Comparison of ENCODE assay signal across 8 cellular contexts in the genomic region with DNA sequence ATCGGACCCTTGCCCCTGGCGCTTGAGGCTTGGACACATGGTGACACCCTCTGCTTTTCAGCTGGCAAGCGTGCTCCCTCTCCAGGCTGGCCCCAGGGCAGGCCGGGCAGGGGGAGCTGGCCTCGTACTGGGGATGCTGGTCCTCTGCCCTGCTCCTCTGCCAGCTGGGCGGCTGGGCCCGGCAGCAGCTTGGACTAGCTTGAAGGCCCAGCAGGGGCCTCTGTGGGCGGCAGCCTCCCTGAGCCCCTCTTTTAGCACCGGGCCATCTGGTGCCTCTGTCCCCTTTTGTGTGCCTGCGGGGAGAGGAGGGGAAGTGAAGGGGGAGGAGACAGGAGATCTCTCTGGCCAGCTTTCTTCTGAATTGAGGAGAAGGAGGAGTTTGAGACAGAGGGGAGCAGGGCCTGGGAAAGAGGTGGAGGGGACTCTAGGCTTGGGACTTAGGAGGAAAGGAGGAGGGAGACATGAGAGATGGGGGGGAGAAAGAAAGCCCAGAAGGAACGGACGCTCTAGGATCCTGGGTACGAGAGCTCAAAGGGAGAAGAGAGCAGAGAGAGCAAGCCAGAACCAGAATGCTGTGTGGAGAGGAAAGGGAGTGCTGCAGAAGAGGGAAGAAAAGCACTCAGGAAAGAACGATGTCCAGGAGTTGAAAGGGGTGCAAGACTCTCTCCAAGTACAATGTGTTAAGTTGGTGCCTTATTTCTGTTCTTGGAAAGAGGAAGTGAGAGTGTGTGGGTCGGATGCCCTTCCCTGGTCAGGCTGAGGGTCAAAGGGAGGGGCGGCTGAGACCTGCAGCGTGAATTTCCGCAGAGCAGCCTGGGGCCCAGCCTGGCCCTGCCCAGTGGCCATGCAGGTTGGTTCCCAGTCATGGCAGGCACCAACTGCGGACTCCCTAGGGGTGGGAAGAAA. TPM values are rescaled to one million over a fixed set of nuclear protein-coding genes. Genes with fewer than 3 reads are reported as not detected.
DNase-seq lines count a peak whose midpoint lies in the region; ATAC-seq and TF ChIP-seq lines count a peak whose summit lies in the region.

No MANE protein-coding gene starts in this region.

- peak overlapping the region; percentile 57 for H3K9ac ChIP-seq in Loucy (ENCODE audit: low read depth, low read length, poor library complexity, severe bottlenecking)
- H3K9ac ChIP-seq in mesendoderm (ENCODE audit: low read length), result peak overlapping the region; percentile 28

- H3K9me2 ChIP-seq in Loucy (replicated peaks; ENCODE audit: low read depth, low read length), result no peaks in the 10 kb centered on the region

- H2AFZ ChIP-seq in Loucy (ENCODE audit: low read length), result peak overlapping the region; percentile 88

- H3K27ac Mint-ChIP-seq in activated CD4-positive, alpha-beta memory T cell treated with anti-CD3 and anti-CD28 coated beads, Interleukin-2, amount 10 ng/mL, durations not matched to agents 7 days and 5 days, result no peak overlapping the region
- H3K27ac Mint-ChIP-seq in activated CD4-positive, alpha-beta T cell treated with anti-CD3 and anti-CD28 coated beads for 36 hours, result no peak overlapping the region

- intact Hi-C loops in activated CD4-positive, alpha-beta T cell treated with anti-CD3 and anti-CD28 coated beads for 36 hours (cut with DNase I, micrococcal nuclease), result no loop called here

- H3K4me2 ChIP-seq in Loucy (ENCODE audit: low read depth, low read length, poor library complexity, severe bottlenecking) (peak overlapping the region; percentile 53), mesendoderm (ENCODE audit: low read length) (no peak overlapping the region)

- DNase-seq in WERI-Rb-1 (peak; percentile 88), mesendoderm (no peak), foreskin keratinocyte (no peak)
- DNase-seq in activated CD4-positive, alpha-beta memory T cell treated with anti-CD3 and anti-CD28 coated beads, Interleukin-2, amount 10 ng/mL, durations not matched to agents 7 days and 5 days, result no peak
- DNase-seq in activated CD4-positive, alpha-beta T cell treated with anti-CD3 and anti-CD28 coated beads for 36 hours, result no peak

- no peak overlapping the region for H3K4me3 Mint-ChIP-seq in activated CD4-positive, alpha-beta memory T cell treated with anti-CD3 and anti-CD28 coated beads, Interleukin-2, amount 10 ng/mL, durations not matched to agents 7 days and 5 days
- no peak overlapping the region for H3K4me3 Mint-ChIP-seq in activated CD4-positive, alpha-beta T cell treated with anti-CD3 and anti-CD28 coated beads for 36 hours

- H3K79me1 ChIP-seq in mesendoderm (ENCODE audit: low read length), result no peaks in the 10 kb centered on the region

- POLR2A ChIA-PET in activated CD4-positive, alpha-beta memory T cell treated with anti-CD3 and anti-CD28 coated beads, Interleukin-2, amount 10 ng/mL, durations not matched to agents 7 days and 5 days (lab: Charles Lee), result interaction anchor here (0.9 to 3.3 kb wide), 7 partner anchors 10 to 40 kb away, joined by 3 to 20 read pairs (median 4); partner anchors contain the start of gene IER5
- POLR2A ChIA-PET in activated CD4-positive, alpha-beta T cell treated with anti-CD3 and anti-CD28 coated beads for 36 hours (lab: Charles Lee), result interaction anchor here (0.6 kb wide), 1 partner anchor 30 kb away, joined by 3 read pairs; no protein-coding TSS in a partner anchor

- H4K20me1 ChIP-seq in Loucy (ENCODE audit: insufficient read depth, low read length, poor library complexity, severe bottlenecking), result no peaks in the 10 kb centered on the region

- peak overlapping the region; percentile 40 for H2BK5ac ChIP-seq in mesendoderm (ENCODE audit: low read length)

- no peaks in the 10 kb centered on the region for H3K9me3 ChIP-seq in Loucy (ENCODE audit: insufficient read depth, low read depth, low read length)
- no peaks in the 10 kb centered on the region for H3K9me3 ChIP-seq in WERI-Rb-1 (ENCODE audit: severe bottlenecking)

- no peak overlapping the region for H4K5ac ChIP-seq in mesendoderm (ENCODE audit: low read length)

- peak; percentile 50 for ATAC-seq in GM21576 (IDR thresholded peaks at IDR 0.05; ENCODE audit: unreplicated experiment)
- no peak for ATAC-seq in activated CD4-positive, alpha-beta T cell treated with anti-CD3 and anti-CD28 coated beads for 36 hours
- no peak for ATAC-seq in foreskin keratinocyte

- H3K27me3 ChIP-seq in Loucy (ENCODE audit: insufficient read depth, low read length, poor library complexity, severe bottlenecking) (no peaks in the 10 kb centered on the region), WERI-Rb-1 (ENCODE audit: insufficient read depth, low read depth, severe bottlenecking) (no peaks in the 10 kb centered on the region), mesendoderm (ENCODE audit: insufficient read depth, low read length, poor library complexity) (no peaks in the 10 kb centered on the region), foreskin keratinocyte (no peaks in the 10 kb centered on the region)

- H3F3A ChIP-seq in Loucy (ENCODE audit: low read depth), result no peaks in the 10 kb centered on the region

- WGBS in mesendoderm (ENCODE audit: extremely low coverage, insufficient coverage, low lambda C conversion rate), result no CpG with 5 or more reads among the region's 19 CpGs

- H3K4me1 ChIP-seq in Loucy (ENCODE audit: insufficient read depth, low read length, poor library complexity, severe bottlenecking) (peaks cover 35% of the 10 kb centered on the region), mesendoderm (ENCODE audit: control insufficient read depth, low read depth, low read length) (peaks cover 15% of the 10 kb centered on the region), foreskin keratinocyte (peaks cover 5% of the 10 kb centered on the region)

- no peak overlapping the region for H3K23ac ChIP-seq in mesendoderm (ENCODE audit: low read length)

- CTCF ChIA-PET in activated CD4-positive, alpha-beta memory T cell treated with anti-CD3 and anti-CD28 coated beads, Interleukin-2, amount 10 ng/mL, durations not matched to agents 7 days and 5 days (lab: Charles Lee), result interaction anchor here (0.6 to 2.5 kb wide), 3 partner anchors 12 to 45 kb away, joined by 3 to 15 read pairs (median 3); no protein-coding TSS in a partner anchor
- CTCF ChIA-PET in activated CD4-positive, alpha-beta T cell treated with anti-CD3 and anti-CD28 coated beads for 36 hours (lab: Charles Lee), result interaction anchor here (0.6 to 2.1 kb wide), 5 partner anchors 15 to 486 kb away, joined by 3 to 7 read pairs (median 3); no protein-coding TSS in a partner anchor

- H2BK15ac ChIP-seq in mesendoderm (replicated peaks; ENCODE audit: low read depth), result no peak overlapping the region

- no peak overlapping the region for H3K4ac ChIP-seq in mesendoderm (ENCODE audit: low read depth, low read length)

- peak overlapping the region; percentile 57 for H3K56ac ChIP-seq in mesendoderm (ENCODE audit: low read length)

- H3K27me3 Mint-ChIP-seq in activated CD4-positive, alpha-beta memory T cell treated with anti-CD3 and anti-CD28 coated beads, Interleukin-2, amount 10 ng/mL, durations not matched to agents 7 days and 5 days, result no peaks in the 10 kb centered on the region
- H3K27me3 Mint-ChIP-seq in activated CD4-positive, alpha-beta T cell treated with anti-CD3 and anti-CD28 coated beads for 36 hours, result peaks cover 8% of the 10 kb centered on the region

- H3K36me3 ChIP-seq in Loucy (ENCODE audit: insufficient read depth, low read length) (no peaks in the 10 kb centered on the region), WERI-Rb-1 (no peaks in the 10 kb centered on the region), mesendoderm (ENCODE audit: control insufficient read depth, insufficient read depth, low read length) (no peaks in the 10 kb centered on the region)

- H3K4me1 Mint-ChIP-seq in activated CD4-positive, alpha-beta memory T cell treated with anti-CD3 and anti-CD28 coated beads, Interleukin-2, amount 10 ng/mL, durations not matched to agents 7 days and 5 days, result peaks cover 48% of the 10 kb centered on the region
- peaks cover 17% of the 10 kb centered on the region for H3K4me1 Mint-ChIP-seq in activated CD4-positive, alpha-beta T cell treated with anti-CD3 and anti-CD28 coated beads for 36 hours

- H3K36me3 Mint-ChIP-seq in activated CD4-positive, alpha-beta memory T cell treated with anti-CD3 and anti-CD28 coated beads, Interleukin-2, amount 10 ng/mL, durations not matched to agents 7 days and 5 days (ENCODE audit: low read depth), result no peaks in the 10 kb centered on the region
- H3K36me3 Mint-ChIP-seq in activated CD4-positive, alpha-beta T cell treated with anti-CD3 and anti-CD28 coated beads for 36 hours (ENCODE audit: low read depth), result no peaks in the 10 kb centered on the region

- H3K4me3 ChIP-seq in GM12875 (ENCODE audit: low read depth, low read length) (peak overlapping the region; percentile 44), Loucy (ENCODE audit: low read length, poor library complexity, severe bottlenecking) (peak overlapping the region; percentile 23), WERI-Rb-1 (ENCODE audit: low read depth, low read length) (peak overlapping the region; percentile 14; the same call in 1 of the 2 replicates), mesendoderm (ENCODE audit: low read length) (no peak overlapping the region)

- H3K18ac ChIP-seq in mesendoderm (ENCODE audit: low read length), result no peak overlapping the region

- H2AK5ac ChIP-seq in mesendoderm (ENCODE audit: low read length), result peak overlapping the region; percentile 9

- H3K27ac ChIP-seq in WERI-Rb-1 (peak overlapping the region; percentile 86), mesendoderm (ENCODE audit: low read depth, low read length) (no peak overlapping the region), foreskin keratinocyte (no peak overlapping the region)

- no peak overlapping the region for H4K8ac ChIP-seq in mesendoderm (ENCODE audit: low read depth, low read length)

- no peaks in the 10 kb centered on the region for H3K9me3 Mint-ChIP-seq in activated CD4-positive, alpha-beta memory T cell treated with anti-CD3 and anti-CD28 coated beads, Interleukin-2, amount 10 ng/mL, durations not matched to agents 7 days and 5 days
- no peaks in the 10 kb centered on the region for H3K9me3 Mint-ChIP-seq in activated CD4-positive, alpha-beta T cell treated with anti-CD3 and anti-CD28 coated beads for 36 hours (ENCODE audit: low read depth)

- H3K79me2 ChIP-seq in Loucy (ENCODE audit: insufficient read depth, low read length), result no peaks in the 10 kb centered on the region
- no peaks in the 10 kb centered on the region for H3K79me2 ChIP-seq in mesendoderm (ENCODE audit: control insufficient read depth, insufficient read depth, low read length)

- TF ChIP-seq CTCF in GM12875 (IDR thresholded peaks at IDR 0.05; ENCODE audit: borderline replicate concordance, insufficient read depth, low read depth, low read length) (no peak), Loucy (conservative IDR thresholded peaks at IDR 0.05; ENCODE audit: low read length) (no peak), WERI-Rb-1 (IDR thresholded peaks at IDR 0.05; ENCODE audit: low read depth, low read length) (no peak), foreskin keratinocyte (conservative IDR thresholded peaks at IDR 0.05) (no peak)

- no peak overlapping the region for H2BK120ac ChIP-seq in mesendoderm (ENCODE audit: low read depth, low read length)

RNA-seq across cellular contexts. Expression of gene IER5, which starts 40.3 kb away (rescaled TPM):
- 3.5 TPM for polyA plus RNA-seq in mesendoderm (2013, experiment 1 of 2)
- polyA plus RNA-seq in mesendoderm (2013, experiment 2 of 2), result 3.2 TPM
- total RNA-seq in activated CD4-positive, alpha-beta memory T cell treated with anti-CD3 and anti-CD28 coated beads, Interleukin-2, amount 10 ng/mL, durations not matched to agents 7 days and 5 days, result 10 to 100 TPM; 41.6 to 43.9 TPM
- total RNA-seq in activated CD4-positive, alpha-beta T cell treated with anti-CD3 and anti-CD28 coated beads for 36 hours, result 10 to 100 TPM; 16.3 to 24.3 TPM
- 39.4 and 46.5 TPM in 2 replicates for total RNA-seq in foreskin keratinocyte
- 36.5 and 39.7 TPM in 2 replicates for polyA plus RNA-seq in foreskin keratinocyte
